ENCODE assay signal across 8 cellular contexts in the genomic region with DNA sequence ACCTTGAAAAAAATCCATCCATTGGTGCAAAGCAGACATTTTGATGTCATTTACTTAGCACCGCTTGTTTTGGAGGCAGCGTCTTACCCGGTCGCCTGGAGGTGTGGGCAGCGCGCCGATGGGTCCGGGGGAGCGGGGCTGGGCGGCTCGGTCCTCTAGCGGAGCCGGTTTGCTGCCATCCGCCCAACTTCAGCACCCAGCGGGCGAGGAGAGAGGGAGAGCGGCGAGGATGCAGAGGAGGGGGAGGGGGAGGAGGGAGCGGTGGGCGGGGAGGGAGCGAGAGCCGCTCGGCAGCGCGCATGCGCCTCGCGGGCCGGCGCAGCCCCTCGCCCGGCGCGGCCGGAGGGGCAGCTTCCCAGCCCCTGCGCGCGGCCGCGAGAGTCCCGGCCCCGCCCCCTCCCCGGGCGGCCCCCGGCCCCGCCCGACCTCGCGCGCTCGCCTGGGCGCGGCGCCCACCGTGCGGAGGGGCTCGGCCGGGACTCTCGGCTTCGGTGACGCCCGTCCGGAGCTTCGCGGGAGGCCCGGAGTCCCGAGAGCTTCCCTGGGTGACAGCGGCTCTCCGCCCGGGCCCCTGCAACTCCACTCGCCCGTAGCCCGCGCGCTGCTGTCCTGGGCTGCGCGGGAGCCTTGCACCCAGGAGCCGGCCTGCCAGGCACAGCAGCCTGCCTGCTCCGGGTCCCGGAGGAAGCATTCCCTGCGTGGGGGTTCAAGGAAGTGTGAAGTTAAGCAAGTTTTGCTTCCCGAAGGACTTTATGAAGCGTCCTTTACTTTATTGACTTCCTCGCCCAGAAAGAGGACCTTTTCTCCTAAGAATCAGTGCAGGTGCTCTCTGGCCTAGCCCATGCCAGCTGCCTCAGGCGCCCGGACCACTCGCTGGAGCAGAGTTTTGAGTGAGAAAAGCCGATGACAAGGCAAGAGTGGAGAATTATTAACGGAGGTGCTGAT. TPM values are rescaled to one million over a fixed set of nuclear protein-coding genes. Genes with fewer than 3 reads are reported as not detected.
DNase-seq lines count a peak whose midpoint lies in the region; ATAC-seq and TF ChIP-seq lines count a peak whose summit lies in the region.

A gene with protein sequence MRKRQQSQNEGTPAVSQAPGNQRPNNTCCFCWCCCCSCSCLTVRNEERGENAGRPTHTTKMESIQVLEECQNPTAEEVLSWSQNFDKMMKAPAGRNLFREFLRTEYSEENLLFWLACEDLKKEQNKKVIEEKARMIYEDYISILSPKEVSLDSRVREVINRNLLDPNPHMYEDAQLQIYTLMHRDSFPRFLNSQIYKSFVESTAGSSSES (minus strand): TSS at position 246 of the 945 bp plus-strand sequence. CDS start 87,264 bp downstream, outside the sequence.

- H3K4me1 ChIP-seq in KMS-11 (ENCODE audit: low read depth, poor library complexity, severe bottlenecking) (no peaks in the 10 kb centered on the region), left lung (peaks cover 8 to 16% of the 10 kb centered on the region in 2 donors)

- ATAC-seq in GM21619 (IDR thresholded peaks at IDR 0.05; ENCODE audit: unreplicated experiment): peak; percentile 44
- ATAC-seq in left lung: peak; percentile 84
- no peak for ATAC-seq in HG03565 (IDR thresholded peaks at IDR 0.05; ENCODE audit: unreplicated experiment)

- DNase-seq in ELF-1 (ENCODE audit: low read depth, low spot score) (peak; percentile 75), T1000 (lab: John Stamatoyannopoulos, UW) (peak; percentile 50), dermis microvascular lymphatic vessel endothelial cell (ENCODE audit: low read depth in 2 of 2) (peak; percentile 30 to 77), left lung (peak; percentile 60 to 82)
- peak; percentile 12 for DNase-seq in stimulated activated CD4-positive, alpha-beta T cell treated with anti-CD3 and anti-CD28 coated beads, Interleukin-4, amount 100 ng/mL, for 24 hours

- no peak within 1 kb of the TSS; the same call in 1 of the 2 replicates for H3K9ac ChIP-seq in KMS-11

- H3K4me2 ChIP-seq in KMS-11: peak within 1 kb of the TSS; percentile 80

- H2AFZ ChIP-seq in KMS-11 (ENCODE audit: low read depth): peak within 1 kb of the TSS; percentile 88

- H3K9me3 ChIP-seq in left lung: no peaks in the 10 kb centered on the region

- H3K27me3 ChIP-seq in KMS-11 (ENCODE audit: insufficient read depth, low read depth): no peaks in the 10 kb centered on the region
- peaks cover 23 to 65% of the 10 kb centered on the region in 2 donors for H3K27me3 ChIP-seq in left lung

- H3K79me2 ChIP-seq in KMS-11 (ENCODE audit: insufficient read depth, low read depth): no peaks in the 10 kb centered on the region

- no peaks in the 10 kb centered on the region for H4K20me1 ChIP-seq in KMS-11 (ENCODE audit: insufficient read depth)

- H3K36me3 ChIP-seq in KMS-11 (ENCODE audit: insufficient read depth) (no peaks in the 10 kb centered on the region), left lung (no peaks in the 10 kb centered on the region)

- H3K4me3 ChIP-seq in KMS-11 (IDR thresholded peaks at IDR 0.05; ENCODE audit: insufficient read depth, low read depth, low read length) (no peak within 1 kb of the TSS), left lung (peak within 1 kb of the TSS; percentile 51 to 52)

- H3K27ac ChIP-seq in KMS-11 (no peak within 1 kb of the TSS), left lung (no peak within 1 kb of the TSS)

- intact Hi-C loops in left lung (cut with DNase I): no loop called here

- TF ChIP-seq CTCF in KMS-11 (conservative IDR thresholded peaks at IDR 0.05; ENCODE audit: low read depth, low read length) (no peak), left lung (IDR thresholded peaks at IDR 0.05) (no peak)

RNA-seq across cellular contexts. Expression of the gene that starts here (rescaled TPM):
- total RNA-seq in dermis microvascular lymphatic vessel endothelial cell (3.3 and 4.1 TPM in 2 replicates), left lung (under 1 TPM; 0.15 to 0.18 TPM)

Comparison
In these comparisons a context has a peak if more than half of its experiments do, and no peak if none do; other contexts are left out.
1. Peak in DNase-seq, ATAC-seq and H3K4me3 ChIP-seq in left lung; RNA of the gene not detected or under 1 TPM.
2. DNase-seq: peak in every context shown above with its lines; median percentile 75 in ELF-1; 71 in left lung; 54 in dermis microvascular lymphatic vessel endothelial cell; 50 in T1000; 12 in stimulated activated CD4-positive, alpha-beta T cell treated with anti-CD3 and anti-CD28 coated beads, Interleukin-4, amount 100 ng/mL, for 24 hours.